In genomic region chr22:49965291-49966040, GRCh38 we compare ENCODE assay signal across 9 cellular contexts. TPM values are rescaled to one million over a fixed set of nuclear protein-coding genes. Genes with fewer than 3 reads are reported as not detected.
DNase-seq lines count a peak whose midpoint lies in the region; ATAC-seq and TF ChIP-seq lines count a peak whose summit lies in the region.
"Had no signal": no experiment of that assay in that cellular context is flagged by ENCODE, and none has a peak within 500 bp of the region (broad histone marks: within the 10 kb centered on the region; RNA-seq: fewer than 3 reads in every experiment).

No MANE protein-coding gene starts in this region.

- TF ChIP-seq POLR2A in ovary (IDR thresholded peaks at IDR 0.05): no peak

- no peak for TF ChIP-seq CTCF in 22Rv1 (IDR thresholded peaks at IDR 0.05)
- no peak for TF ChIP-seq CTCF in ovary (IDR thresholded peaks at IDR 0.05)

- H3K4me3 ChIP-seq in NT2/D1 (ENCODE audit: insufficient read length, low read depth): no peak overlapping the region
- H3K4me3 ChIP-seq in ovary: no peak overlapping the region

- H3K27ac ChIP-seq in 22Rv1 (peak overlapping the region; percentile 98), ovary (peak overlapping the region; percentile 20 to 49)

- H3K9ac ChIP-seq in NT2/D1 (ENCODE audit: insufficient read length, low read depth): peak overlapping the region; percentile 10

- intact Hi-C loops in ovary (cut with DNase I): loop anchor here in 2 of 4 donors (5.0 kb wide), 1 partner anchor 33 kb away; no protein-coding TSS in a partner anchor

- peaks cover 27% of the 10 kb centered on the region for H3K36me3 ChIP-seq in NT2/D1 (ENCODE audit: insufficient read depth, insufficient read length, low read length)
- H3K36me3 ChIP-seq in ovary: no peaks in the 10 kb centered on the region

- TF ChIP-seq EP300 in ovary (IDR thresholded peaks at IDR 0.05): no peak

- ATAC-seq in HG03460 (IDR thresholded peaks at IDR 0.05; ENCODE audit: unreplicated experiment) (no peak), HG02610 (IDR thresholded peaks at IDR 0.05; ENCODE audit: unreplicated experiment) (no peak), GM21515 (IDR thresholded peaks at IDR 0.05; ENCODE audit: unreplicated experiment) (no peak), GM19397 (IDR thresholded peaks at IDR 0.05; ENCODE audit: unreplicated experiment) (no peak)

- H3K4me1 ChIP-seq in NT2/D1 (ENCODE audit: insufficient read depth, insufficient read length) (peaks cover 23% of the 10 kb centered on the region), ovary (ENCODE audit: insufficient read depth) (peaks cover 30% of the 10 kb centered on the region)

- H3K9me3 ChIP-seq in NT2/D1 (ENCODE audit: insufficient read depth, low read length): no peaks in the 10 kb centered on the region
- H3K9me3 ChIP-seq in ovary: no peaks in the 10 kb centered on the region

- DNase-seq in NT2/D1 (ENCODE audit: low read depth, low spot score) (no peak), ecto neural progenitor cell (ENCODE audit: low spot score) (peak; percentile 46), ovary (peak; percentile 16 to 45 (median 31))

- WGBS in ovary, 3 donors: 87 to 92% (median 90%) methylated on average over 18 of the region's 18 CpGs

- H3K27me3 ChIP-seq in NT2/D1 (ENCODE audit: insufficient read depth, insufficient read length): no peaks in the 10 kb centered on the region
- no peaks in the 10 kb centered on the region for H3K27me3 ChIP-seq in ovary

RNA-seq across cellular contexts. Expression of gene PIM3, which starts 4.9 kb away (rescaled TPM):
- 100 to 1,000 TPM in 1 of 7 donors, 10 to 100 TPM in 6; 29.7 to 291 (median 45.3) TPM for total RNA-seq in ovary
- 10 to 100 TPM in 1 of 2 donors, 1 to 10 TPM in 1; 7.3 to 34.1 TPM for polyA plus RNA-seq in ovary

RNA-seq across cellular contexts. Expression of gene CRELD2, which starts 47.0 kb away (rescaled TPM):
- total RNA-seq in ovary: 10 to 100 TPM; 12.9 to 53.4 (median 27.8) TPM
- 10 to 100 TPM in 1 of 2 donors, 1 to 10 TPM in 1; 9.5 to 21.4 TPM for polyA plus RNA-seq in ovary

RNA-seq across cellular contexts. Expression of gene IL17REL, which starts 47.1 kb away (rescaled TPM):
- under 1 TPM in 3 of 7 donors, not detected in 4; 0.10 to 0.18 (median 0.10) TPM for total RNA-seq in ovary
- polyA plus RNA-seq in ovary: under 1 TPM in 1 of 2 donors, not detected in 1; 0.05 TPM
- total RNA-seq: RPMI7951 had no signal

RNA-seq across cellular contexts. Expression of gene ALG12, which starts 47.2 kb away (rescaled TPM):
- total RNA-seq in ovary: 10 to 100 TPM; 10.5 to 19.2 (median 15.5) TPM
- polyA plus RNA-seq in ovary: 10 to 100 TPM in 1 of 2 donors, 1 to 10 TPM in 1; 3.5 to 10.3 TPM
